ENCODE assay signal across 1 cellular context in genomic region chr1:16534829-16535456, GRCh38.
TF ChIP-seq lines count a peak whose summit lies in the region.

No MANE protein-coding gene starts in this region.

TF ChIP-seq in GM12878, 131 proteins besides CTCF, POLR2A, EP300 and RAD21:
- peak; percentile 64; the same call in 1 of the 2 replicates for TF ChIP-seq ZNF24 (IDR thresholded peaks at IDR 0.05)
